Comparison of ENCODE assay signal across 1 cellular context in genomic region chr17:7261377-7262191, GRCh38.
TF ChIP-seq lines count a peak whose summit lies in the region.

No MANE protein-coding gene starts in this region.

TF ChIP-seq in HCT116, 20 proteins besides CTCF, POLR2A, EP300 and RAD21 (continued from another document):
- TF ChIP-seq EZH2phosphoT487 (IDR thresholded peaks at IDR 0.05; ENCODE audit: borderline replicate concordance), result no peak
- no peak for TF ChIP-seq ELF1 (IDR thresholded peaks at IDR 0.05; ENCODE audit: borderline replicate concordance, low read depth)
- TF ChIP-seq POLR2AphosphoS5 (IDR thresholded peaks at IDR 0.05; ENCODE audit: low read depth, low read length), result no peak
- no peak for TF ChIP-seq YY1 (IDR thresholded peaks at IDR 0.05; ENCODE audit: extremely low read depth, insufficient replicate concordance, low read depth, low read length)
